ENCODE assay signal across 17 cellular contexts in genomic region chr2:236638707-236639106, GRCh38.
"Had no signal": no experiment of that assay in that cellular context is flagged by ENCODE, and none has a peak within 500 bp of the region (broad histone marks: within the 10 kb centered on the region; RNA-seq: fewer than 3 reads in every experiment).

No MANE protein-coding gene starts in this region.

- H3K4me1 ChIP-seq: adrenal gland, prostate gland, right lobe of liver had no signal

- H3K36me3 ChIP-seq: adrenal gland, cardiac muscle cell, prostate gland, right lobe of liver, thyroid gland had no signal

- ATAC-seq: activated T-cell treated with anti-CD3 and anti-CD28 coated beads, Interleukin-2, amount 50 U/mL, for 4 hours; natural killer cell treated with Interleukin-12 subunit alpha and Interleukin-12 subunit beta and Interleukin-15 and Interleukin-18, amount 100 ng/mL, for 72 hours; right lobe of liver; stimulated activated effector memory CD8-positive, alpha-beta T cell treated with anti-CD3 and anti-CD28 coated beads, Interleukin-12 subunit alpha, Interleukin-12 subunit beta, amount 100 ng/mL, for 72 hours had no signal

- H3K4me3 Mint-ChIP-seq: activated CD4-positive, alpha-beta T cell treated with anti-CD3 and anti-CD28 coated beads, Interleukin-2, amount 10 ng/mL, durations not matched to agents 7 days and 5 days; activated naive CD4-positive, alpha-beta T cell treated with anti-CD3 and anti-CD28 coated beads, Interleukin-2, amount 50 U/mL, for 24 hours; activated T-cell treated with anti-CD3 and anti-CD28 coated beads, Interleukin-2, amount 50 U/mL, for 4 hours; natural killer cell treated with Interleukin-12 subunit alpha and Interleukin-12 subunit beta and Interleukin-15 and Interleukin-18, amount 100 ng/mL, for 72 hours; stimulated activated effector memory CD8-positive, alpha-beta T cell treated with anti-CD3 and anti-CD28 coated beads, Interleukin-12 subunit alpha, Interleukin-12 subunit beta, amount 100 ng/mL, for 72 hours had no signal

- H3K27me3 Mint-ChIP-seq: activated CD4-positive, alpha-beta T cell treated with anti-CD3 and anti-CD28 coated beads, Interleukin-2, amount 10 ng/mL, durations not matched to agents 7 days and 5 days had no signal

- H3K27me3 ChIP-seq: adrenal gland, cardiac muscle cell, right lobe of liver, thyroid gland had no signal

- H3K9me3 Mint-ChIP-seq: activated CD4-positive, alpha-beta T cell treated with anti-CD3 and anti-CD28 coated beads, Interleukin-2, amount 10 ng/mL, durations not matched to agents 7 days and 5 days; activated naive CD4-positive, alpha-beta T cell treated with anti-CD3 and anti-CD28 coated beads, Interleukin-2, amount 50 U/mL, for 24 hours; activated T-cell treated with anti-CD3 and anti-CD28 coated beads, Interleukin-2, amount 50 U/mL, for 4 hours; natural killer cell treated with Interleukin-12 subunit alpha and Interleukin-12 subunit beta and Interleukin-15 and Interleukin-18, amount 100 ng/mL, for 72 hours; stimulated activated effector memory CD8-positive, alpha-beta T cell treated with anti-CD3 and anti-CD28 coated beads, Interleukin-12 subunit alpha, Interleukin-12 subunit beta, amount 100 ng/mL, for 72 hours had no signal

- H3K27ac ChIP-seq: adrenal gland, cardiac muscle cell, prostate gland, right lobe of liver, thyroid gland had no signal

- H3K4me3 ChIP-seq: adrenal gland, cardiac muscle cell, prostate gland, right lobe of liver, thyroid gland had no signal

- DNase-seq: activated CD4-positive, alpha-beta T cell treated with anti-CD3 and anti-CD28 coated beads, Interleukin-2, amount 10 ng/mL, durations not matched to agents 7 days and 5 days; activated effector memory CD4-positive, alpha-beta T cell treated with anti-CD3 and anti-CD28 coated beads, Interleukin-2, amount 50 U/mL, for 16 hours; activated T-cell treated with anti-CD3 and anti-CD28 coated beads, Interleukin-2, amount 50 U/mL, for 4 hours; adrenal gland; foreskin fibroblast; glutamatergic neuron; kidney glomerular epithelial cell; mesendoderm; occipital lobe; stimulated activated CD4-positive, alpha-beta T cell treated with anti-CD3 and anti-CD28 coated beads, Interleukin-2, amount 100 ng/mL, for 24 hours; thyroid gland had no signal

- H3K27ac Mint-ChIP-seq: activated CD4-positive, alpha-beta T cell treated with anti-CD3 and anti-CD28 coated beads, Interleukin-2, amount 10 ng/mL, durations not matched to agents 7 days and 5 days; activated naive CD4-positive, alpha-beta T cell treated with anti-CD3 and anti-CD28 coated beads, Interleukin-2, amount 50 U/mL, for 24 hours; natural killer cell treated with Interleukin-12 subunit alpha and Interleukin-12 subunit beta and Interleukin-15 and Interleukin-18, amount 100 ng/mL, for 72 hours; stimulated activated effector memory CD8-positive, alpha-beta T cell treated with anti-CD3 and anti-CD28 coated beads, Interleukin-12 subunit alpha, Interleukin-12 subunit beta, amount 100 ng/mL, for 72 hours had no signal

- H3K9me3 ChIP-seq: adrenal gland, prostate gland, right lobe of liver, thyroid gland had no signal

- H3K36me3 Mint-ChIP-seq: natural killer cell treated with Interleukin-12 subunit alpha and Interleukin-12 subunit beta and Interleukin-15 and Interleukin-18, amount 100 ng/mL, for 72 hours; stimulated activated effector memory CD8-positive, alpha-beta T cell treated with anti-CD3 and anti-CD28 coated beads, Interleukin-12 subunit alpha, Interleukin-12 subunit beta, amount 100 ng/mL, for 72 hours had no signal

- H3K4me1 Mint-ChIP-seq: activated CD4-positive, alpha-beta T cell treated with anti-CD3 and anti-CD28 coated beads, Interleukin-2, amount 10 ng/mL, durations not matched to agents 7 days and 5 days; activated naive CD4-positive, alpha-beta T cell treated with anti-CD3 and anti-CD28 coated beads, Interleukin-2, amount 50 U/mL, for 24 hours; stimulated activated effector memory CD8-positive, alpha-beta T cell treated with anti-CD3 and anti-CD28 coated beads, Interleukin-12 subunit alpha, Interleukin-12 subunit beta, amount 100 ng/mL, for 72 hours had no signal
